In genomic region chr18:36465970-36466369, GRCh38 we compare ENCODE assay signal across 29 cellular contexts.
"Had no signal": no experiment of that assay in that cellular context is flagged by ENCODE, and none has a peak within 500 bp of the region (broad histone marks: within the 10 kb centered on the region; RNA-seq: fewer than 3 reads in every experiment).

No MANE protein-coding gene starts in this region.

- H3K36me3 Mint-ChIP-seq: memory B cell; naive thymus-derived CD8-positive, alpha-beta T cell; neural progenitor cell; stimulated activated effector memory CD8-positive, alpha-beta T cell treated with anti-CD3 and anti-CD28 coated beads, Interleukin-12 subunit alpha, Interleukin-12 subunit beta, amount 100 ng/mL, for 72 hours; type B pancreatic cell had no signal

- H3K4me2 ChIP-seq: neural progenitor cell had no signal

- ATAC-seq: activated T-helper 17 cell treated with anti-CD3 and anti-CD28 coated beads, Interleukin-2, amount 50 U/mL, for 72 hours; esophagus mucosa; naive thymus-derived CD8-positive, alpha-beta T cell; stimulated activated effector memory CD8-positive, alpha-beta T cell treated with anti-CD3 and anti-CD28 coated beads, Interleukin-12 subunit alpha, Interleukin-12 subunit beta, amount 100 ng/mL, for 72 hours had no signal

- H3K4me1 Mint-ChIP-seq: activated CD4-positive, alpha-beta memory T cell treated with anti-CD3 and anti-CD28 coated beads, Interleukin-2, amount 10 ng/mL, durations not matched to agents 7 days and 5 days; activated CD4-positive, alpha-beta T cell treated with anti-CD3 and anti-CD28 coated beads, Interleukin-2, amount 10 ng/mL, durations not matched to agents 7 days and 5 days; activated T-helper 17 cell treated with anti-CD3 and anti-CD28 coated beads, Interleukin-2, amount 50 U/mL, for 72 hours; stimulated activated effector memory CD8-positive, alpha-beta T cell treated with anti-CD3 and anti-CD28 coated beads, Interleukin-12 subunit alpha, Interleukin-12 subunit beta, amount 100 ng/mL, for 72 hours had no signal

- H3K27me3 Mint-ChIP-seq: activated CD4-positive, alpha-beta memory T cell treated with anti-CD3 and anti-CD28 coated beads, Interleukin-2, amount 10 ng/mL, durations not matched to agents 7 days and 5 days; activated CD4-positive, alpha-beta T cell treated with anti-CD3 and anti-CD28 coated beads, Interleukin-2, amount 10 ng/mL, durations not matched to agents 7 days and 5 days; activated T-helper 17 cell treated with anti-CD3 and anti-CD28 coated beads, Interleukin-2, amount 50 U/mL, for 72 hours; stimulated activated naive CD8-positive, alpha-beta T cell treated with anti-CD3 and anti-CD28 coated beads, Interleukin-15, Interleukin-2, amounts not matched to agents 100 ng/mL and 50 ng/mL, for 24 hours had no signal

- H3K27me3 ChIP-seq: brain microvascular endothelial cell, neural progenitor cell, sigmoid colon had no signal

- DNase-seq: activated CD4-positive, alpha-beta memory T cell treated with anti-CD3 and anti-CD28 coated beads, Interleukin-2, amount 10 ng/mL, durations not matched to agents 7 days and 5 days; activated CD4-positive, alpha-beta T cell treated with anti-CD3 and anti-CD28 coated beads for 1 hour; activated CD4-positive, alpha-beta T cell treated with anti-CD3 and anti-CD28 coated beads, Interleukin-2, amount 10 ng/mL, durations not matched to agents 7 days and 5 days; activated CD8-positive, alpha-beta memory T cell treated with anti-CD3 and anti-CD28 coated beads, Interleukin-2, amount 50 U/mL, for 48 hours; activated gamma-delta T cell treated with Interleukin-2 at 50 U/mL for 16 hours; activated naive CD4-positive, alpha-beta T cell treated with anti-CD3 and anti-CD28 coated beads, Interleukin-2, amount 50 U/mL, for 16 hours; activated T-cell treated with anti-CD3 and anti-CD28 coated beads, Interleukin-2, amount 50 U/mL, for 24 hours; amniotic stem cell; brain microvascular endothelial cell; central memory CD4-positive, alpha-beta T cell; endodermal cell; foreskin fibroblast; head of caudate nucleus; naive thymus-derived CD8-positive, alpha-beta T cell; posterior cingulate gyrus; sigmoid colon; small intestine; stimulated activated CD4-positive, alpha-beta T cell treated with anti-CD3 and anti-CD28 coated beads, Interleukin-4, amount 100 ng/mL, for 24 hours; T-helper 9 cell; uterus had no signal

- H3K9me3 Mint-ChIP-seq: activated CD4-positive, alpha-beta memory T cell treated with anti-CD3 and anti-CD28 coated beads, Interleukin-2, amount 10 ng/mL, durations not matched to agents 7 days and 5 days; activated CD4-positive, alpha-beta T cell treated with anti-CD3 and anti-CD28 coated beads, Interleukin-2, amount 10 ng/mL, durations not matched to agents 7 days and 5 days; activated T-cell treated with anti-CD3 and anti-CD28 coated beads, Interleukin-2, amount 50 U/mL, for 24 hours; activated T-helper 17 cell treated with anti-CD3 and anti-CD28 coated beads, Interleukin-2, amount 50 U/mL, for 72 hours; endodermal cell; memory B cell; naive thymus-derived CD8-positive, alpha-beta T cell; neural progenitor cell; stimulated activated effector memory CD8-positive, alpha-beta T cell treated with anti-CD3 and anti-CD28 coated beads, Interleukin-12 subunit alpha, Interleukin-12 subunit beta, amount 100 ng/mL, for 72 hours; stimulated activated naive CD8-positive, alpha-beta T cell treated with anti-CD3 and anti-CD28 coated beads, Interleukin-15, Interleukin-2, amounts not matched to agents 100 ng/mL and 50 ng/mL, for 24 hours; T-helper 1 cell treated with Interleukin-12 subunit alpha and Interleukin-12 subunit beta and Interleukin-4 antibody, amounts not matched to agents 30 μg/mL and 1 μg/mL, for 36 hours; type B pancreatic cell had no signal

- H3K4me3 ChIP-seq: neural progenitor cell, sigmoid colon, thoracic aorta, uterus had no signal

- H3K27ac Mint-ChIP-seq: activated CD4-positive, alpha-beta memory T cell treated with anti-CD3 and anti-CD28 coated beads, Interleukin-2, amount 10 ng/mL, durations not matched to agents 7 days and 5 days; activated CD4-positive, alpha-beta T cell treated with anti-CD3 and anti-CD28 coated beads, Interleukin-2, amount 10 ng/mL, durations not matched to agents 7 days and 5 days; activated T-cell treated with anti-CD3 and anti-CD28 coated beads, Interleukin-2, amount 50 U/mL, for 24 hours; activated T-helper 17 cell treated with anti-CD3 and anti-CD28 coated beads, Interleukin-2, amount 50 U/mL, for 72 hours; endodermal cell; memory B cell; neural progenitor cell; stimulated activated effector memory CD8-positive, alpha-beta T cell treated with anti-CD3 and anti-CD28 coated beads, Interleukin-12 subunit alpha, Interleukin-12 subunit beta, amount 100 ng/mL, for 72 hours; stimulated activated naive CD8-positive, alpha-beta T cell treated with anti-CD3 and anti-CD28 coated beads, Interleukin-15, Interleukin-2, amounts not matched to agents 100 ng/mL and 50 ng/mL, for 24 hours; T-helper 1 cell treated with Interleukin-12 subunit alpha and Interleukin-12 subunit beta and Interleukin-4 antibody, amounts not matched to agents 30 μg/mL and 1 μg/mL, for 36 hours; type B pancreatic cell had no signal

- H3K9me3 ChIP-seq: sigmoid colon, thoracic aorta, uterus had no signal

- H3K4me3 Mint-ChIP-seq: activated CD4-positive, alpha-beta memory T cell treated with anti-CD3 and anti-CD28 coated beads, Interleukin-2, amount 10 ng/mL, durations not matched to agents 7 days and 5 days; activated CD4-positive, alpha-beta T cell treated with anti-CD3 and anti-CD28 coated beads, Interleukin-2, amount 10 ng/mL, durations not matched to agents 7 days and 5 days; activated T-cell treated with anti-CD3 and anti-CD28 coated beads, Interleukin-2, amount 50 U/mL, for 24 hours; activated T-helper 17 cell treated with anti-CD3 and anti-CD28 coated beads, Interleukin-2, amount 50 U/mL, for 72 hours; memory B cell; naive thymus-derived CD8-positive, alpha-beta T cell; neural progenitor cell; stimulated activated effector memory CD8-positive, alpha-beta T cell treated with anti-CD3 and anti-CD28 coated beads, Interleukin-12 subunit alpha, Interleukin-12 subunit beta, amount 100 ng/mL, for 72 hours; stimulated activated naive CD8-positive, alpha-beta T cell treated with anti-CD3 and anti-CD28 coated beads, Interleukin-15, Interleukin-2, amounts not matched to agents 100 ng/mL and 50 ng/mL, for 24 hours; T-helper 1 cell treated with Interleukin-12 subunit alpha and Interleukin-12 subunit beta and Interleukin-4 antibody, amounts not matched to agents 30 μg/mL and 1 μg/mL, for 36 hours; type B pancreatic cell had no signal

- H2AFZ ChIP-seq: neural progenitor cell had no signal

- H3K36me3 ChIP-seq: brain microvascular endothelial cell, neural progenitor cell, sigmoid colon, thoracic aorta, uterus had no signal

- H3K27ac ChIP-seq: brain microvascular endothelial cell, neural progenitor cell, sigmoid colon, thoracic aorta, uterus had no signal

- H3K4me1 ChIP-seq: sigmoid colon, uterus had no signal
